In the genomic region with DNA sequence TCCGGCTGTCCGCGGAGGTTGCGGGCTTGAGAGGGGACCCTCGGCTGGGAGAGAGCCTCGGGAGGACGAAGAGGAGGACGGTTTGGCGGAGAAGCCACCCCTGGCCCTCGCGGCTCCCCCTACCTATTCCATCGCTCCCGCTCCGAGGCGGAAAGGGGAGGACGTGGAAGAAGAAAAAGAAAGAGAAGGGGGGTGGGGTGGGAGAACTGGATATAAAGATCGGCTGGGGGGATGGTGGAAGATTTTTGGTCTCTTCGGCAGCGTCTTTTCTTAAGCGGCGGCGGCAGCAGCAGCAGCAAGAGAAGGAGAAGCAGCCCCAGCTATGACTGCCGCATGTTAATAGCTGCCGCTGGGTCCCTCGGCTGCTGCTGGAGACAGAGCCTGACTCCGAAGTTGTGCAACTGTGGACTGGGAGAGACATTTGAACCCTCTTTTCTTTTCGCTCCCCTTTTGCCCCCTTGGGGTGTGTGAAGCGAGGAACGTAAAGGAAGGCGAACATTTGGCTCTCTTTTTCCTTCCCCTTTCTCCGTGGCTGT, we compare ENCODE assay signal across 9 cellular contexts. TPM values are rescaled to one million over a fixed set of nuclear protein-coding genes. Genes with fewer than 3 reads are reported as not detected.
DNase-seq lines count a peak whose midpoint lies in the region; ATAC-seq, FAIRE-seq and TF ChIP-seq lines count a peak whose summit lies in the region.
"Had no signal": no experiment of that assay in that cellular context is flagged by ENCODE, and none has a peak within 500 bp of the region (broad histone marks: within the 10 kb centered on the region; RNA-seq: fewer than 3 reads in every experiment).

No MANE protein-coding gene starts in this region.

- no peak overlapping the region for H3K4me3 Mint-ChIP-seq in activated T-helper 2 cell treated with anti-CD3 and anti-CD28 coated beads, Interferon-gamma antibody, Interleukin-2, Interleukin-4, amounts not matched to agents 10 μg/mL and 5 μg/mL and 100 μg/mL, durations not matched to agents 14 hours and 24 hours and 36 hours (ENCODE audit: low read depth)

- no peak for FAIRE-seq in frontal cortex (lab: Jason Lieb, UNC)

- no peaks in the 10 kb centered on the region for H3K36me3 Mint-ChIP-seq in activated T-helper 2 cell treated with anti-CD3 and anti-CD28 coated beads, Interferon-gamma antibody, Interleukin-2, Interleukin-4, amounts not matched to agents 10 μg/mL and 5 μg/mL and 100 μg/mL, durations not matched to agents 14 hours and 24 hours and 36 hours (ENCODE audit: low read depth)
- H3K36me3 Mint-ChIP-seq: activated naive CD8-positive, alpha-beta T cell treated with anti-CD3 and anti-CD28 coated beads, Interleukin-2, amount 10 ng/mL, durations not matched to agents 7 days and 5 days had no signal

- CTCF ChIA-PET in RWPE1 (lab: Yijun Ruan, JAX): no interaction called here

- no peak overlapping the region for H3K27ac Mint-ChIP-seq in activated T-helper 2 cell treated with anti-CD3 and anti-CD28 coated beads, Interferon-gamma antibody, Interleukin-2, Interleukin-4, amounts not matched to agents 10 μg/mL and 5 μg/mL and 100 μg/mL, durations not matched to agents 14 hours and 24 hours and 36 hours
- H3K27ac Mint-ChIP-seq: activated naive CD8-positive, alpha-beta T cell treated with anti-CD3 and anti-CD28 coated beads, Interleukin-2, amount 10 ng/mL, durations not matched to agents 7 days and 5 days had no signal

- intact Hi-C loops in left colon (cut with DNase I, micrococcal nuclease): no loop called here
- intact Hi-C loops in activated T-helper 2 cell treated with anti-CD3 and anti-CD28 coated beads, Interferon-gamma antibody, Interleukin-2, Interleukin-4, amounts not matched to agents 10 μg/mL and 5 μg/mL and 100 μg/mL, durations not matched to agents 14 hours and 24 hours and 36 hours (cut with micrococcal nuclease): no loop called here

- H3K9me3 Mint-ChIP-seq in activated T-helper 2 cell treated with anti-CD3 and anti-CD28 coated beads, Interferon-gamma antibody, Interleukin-2, Interleukin-4, amounts not matched to agents 10 μg/mL and 5 μg/mL and 100 μg/mL, durations not matched to agents 14 hours and 24 hours and 36 hours: no peaks in the 10 kb centered on the region
- H3K9me3 Mint-ChIP-seq: activated naive CD8-positive, alpha-beta T cell treated with anti-CD3 and anti-CD28 coated beads, Interleukin-2, amount 10 ng/mL, durations not matched to agents 7 days and 5 days had no signal

- DNase-seq in G401 (ENCODE audit: low spot score) (peak; percentile 56), RWPE1 (ENCODE audit: low spot score) (peak; percentile 5), frontal cortex (ENCODE audit: low spot score in 2 of 2) (peak; percentile 12 to 54), nucleus accumbens (lab: John Stamatoyannopoulos, UW) (peak in 49 of 56 donors; percentile 11 to 82 (median 51)), ecto neural progenitor cell (ENCODE audit: low spot score) (no peak), left colon (no peak)
- no peak for DNase-seq in stimulated activated CD4-positive, alpha-beta T cell treated with anti-CD3 and anti-CD28 coated beads, Interleukin-2, amount 100 ng/mL, for 48 hours
- DNase-seq in activated T-helper 2 cell treated with anti-CD3 and anti-CD28 coated beads, Interferon-gamma antibody, Interleukin-2, Interleukin-4, amounts not matched to agents 10 μg/mL and 5 μg/mL and 100 μg/mL, durations not matched to agents 14 hours and 24 hours and 36 hours (ENCODE audit: low spot score): no peak

- H3K27ac ChIP-seq in RWPE1: peak overlapping the region; percentile 41; the same call in 1 of the 2 replicates

- H3K4me1 Mint-ChIP-seq in activated T-helper 2 cell treated with anti-CD3 and anti-CD28 coated beads, Interferon-gamma antibody, Interleukin-2, Interleukin-4, amounts not matched to agents 10 μg/mL and 5 μg/mL and 100 μg/mL, durations not matched to agents 14 hours and 24 hours and 36 hours (ENCODE audit: low read depth): no peaks in the 10 kb centered on the region

- H3K27me3 Mint-ChIP-seq in activated T-helper 2 cell treated with anti-CD3 and anti-CD28 coated beads, Interferon-gamma antibody, Interleukin-2, Interleukin-4, amounts not matched to agents 10 μg/mL and 5 μg/mL and 100 μg/mL, durations not matched to agents 14 hours and 24 hours and 36 hours (ENCODE audit: low read depth): peaks cover 43% of the 10 kb centered on the region

- in situ Hi-C loops in G401 (cut with HindIII; ENCODE audit: low sequenced_read_pairs): no loop called here

- POLR2A ChIA-PET in RWPE1 (lab: Yijun Ruan, JAX; ENCODE audit: low non-redundant PET): interaction anchor here (0.7 kb wide), 1 partner anchor 708 kb away, joined by 3 read pairs; no protein-coding TSS in a partner anchor

- no peak for ATAC-seq in left colon

- TF ChIP-seq CTCF in RWPE1 (conservative IDR thresholded peaks at IDR 0.05; ENCODE audit: low read depth): no peak

RNA-seq across cellular contexts. Expression of gene ADGRL3, which starts 0.9 kb away (rescaled TPM):
- not detected in 2 replicates for total RNA-seq in G401 (2014; rRNA removed; shearing (Covaris generic))
- total RNA-seq in frontal cortex (302 TPM), left colon (1 to 10 TPM; 4.0 to 5.2 TPM)
- total RNA-seq in activated T-helper 2 cell treated with anti-CD3 and anti-CD28 coated beads, Interferon-gamma antibody, Interleukin-2, Interleukin-4, amounts not matched to agents 10 μg/mL and 5 μg/mL and 100 μg/mL, durations not matched to agents 14 hours and 24 hours and 36 hours: not detected in 2 replicates
- total RNA-seq: activated naive CD8-positive, alpha-beta T cell treated with anti-CD3 and anti-CD28 coated beads, Interleukin-2, amount 10 ng/mL, durations not matched to agents 7 days and 5 days had no signal

Comparison
In these comparisons a context has a peak if more than half of its experiments do, and no peak if none do; other contexts are left out.
1. DNase-seq: peak in G401 (single experiment), RWPE1 (single experiment), frontal cortex (2 of 2) and nucleus accumbens (49 of 56); none in ecto neural progenitor cell (single experiment), stimulated activated CD4-positive, alpha-beta T cell treated with anti-CD3 and anti-CD28 coated beads, Interleukin-2, amount 100 ng/mL, for 48 hours (0 of 2), left colon (0 of 2) and activated T-helper 2 cell treated with anti-CD3 and anti-CD28 coated beads, Interferon-gamma antibody, Interleukin-2, Interleukin-4, amounts not matched to agents 10 μg/mL and 5 μg/mL and 100 μg/mL, durations not matched to agents 14 hours and 24 hours and 36 hours (single experiment).
2. RNA of gene ADGRL3, which starts 0.9 kb away (total RNA-seq): 302 TPM in frontal cortex (single experiment); 4.0 to 5.2 TPM in left colon, not detected in G401 and not detected in activated T-helper 2 cell treated with anti-CD3 and anti-CD28 coated beads, Interferon-gamma antibody, Interleukin-2, Interleukin-4, amounts not matched to agents 10 μg/mL and 5 μg/mL and 100 μg/mL, durations not matched to agents 14 hours and 24 hours and 36 hours; every median in the first group is over 10 times any median in the second.